ENCODE assay signal across 29 cellular contexts in genomic region chrX:13597928-13598327, GRCh38. TPM values are rescaled to one million over a fixed set of nuclear protein-coding genes. Genes with fewer than 3 reads are reported as not detected.
DNase-seq lines count a peak whose midpoint lies in the region; ATAC-seq, FAIRE-seq and TF ChIP-seq lines count a peak whose summit lies in the region.
"Had no signal": no experiment of that assay in that cellular context is flagged by ENCODE, and none has a peak within 500 bp of the region (broad histone marks: within the 10 kb centered on the region; RNA-seq: fewer than 3 reads in every experiment).

No MANE protein-coding gene starts in this region.

- H3K9ac ChIP-seq in IMR-90 (ENCODE audit: low read depth, low read length) = no peak overlapping the region
- no peak overlapping the region for H3K9ac ChIP-seq in H1 (replicated peaks in 1 of 4; ENCODE audit: extremely low read depth in 1 of 4, low read depth in 3 of 4, low read length in 3 of 4)
- H3K9ac ChIP-seq in mesenchymal stem cell (ENCODE audit: low read length) = no peak overlapping the region
- H3K9ac ChIP-seq: KMS-11 had no signal

- H2AFZ ChIP-seq in IMR-90 (replicated peaks; ENCODE audit: low read length, poor library complexity) = no peak overlapping the region
- no peak overlapping the region for H2AFZ ChIP-seq in H1 (ENCODE audit: low read length)
- no peak overlapping the region for H2AFZ ChIP-seq in mesenchymal stem cell (ENCODE audit: low read depth, low read length)

- H3K4ac ChIP-seq in IMR-90 (ENCODE audit: low read depth, low read length) (no peak overlapping the region), H1 (replicated peaks; ENCODE audit: insufficient read length, low read depth, low read length) (no peak overlapping the region), mesenchymal stem cell (ENCODE audit: low read depth in 1 of 2, low read length in 2 of 2) (no peak overlapping the region)

- H3K79me1 ChIP-seq in IMR-90 (ENCODE audit: low read depth in 1 of 2, low read length in 2 of 2) (no peaks in the 10 kb centered on the region), H1 (ENCODE audit: low read depth, low read length) (no peaks in the 10 kb centered on the region), mesenchymal stem cell (replicated peaks; ENCODE audit: low read length, poor library complexity, severe bottlenecking) (no peaks in the 10 kb centered on the region)

- H3K79me2 ChIP-seq in H1 (ENCODE audit: control insufficient read depth in 1 of 2, insufficient read depth in 2 of 2, low read length in 2 of 2) = no peaks in the 10 kb centered on the region

- no peak overlapping the region for H3K4me2 ChIP-seq in IMR-90 (ENCODE audit: low read depth, low read length)
- H3K4me2 ChIP-seq in H1 (ENCODE audit: insufficient read depth in 1 of 2, low read depth in 2 of 2, low read length in 2 of 2) = no peak overlapping the region
- H3K4me2 ChIP-seq in mesenchymal stem cell (ENCODE audit: low read length, poor library complexity, severe bottlenecking) = no peak overlapping the region
- H3K4me2 ChIP-seq: KMS-11 had no signal

- H3K23ac ChIP-seq in IMR-90 (ENCODE audit: low read depth, low read length) = no peak overlapping the region
- H3K23ac ChIP-seq in H1 (ENCODE audit: insufficient read length) = no peak overlapping the region
- no peak overlapping the region for H3K23ac ChIP-seq in mesenchymal stem cell (ENCODE audit: low read length in 2 of 2)

- CTCF ChIA-PET in IMR-90 (lab: Yijun Ruan, JAX) (interaction anchor here (0.8 kb wide), 1 partner anchor 8 kb away, joined by 3 read pairs; no protein-coding TSS in a partner anchor), H1 (lab: Charles Lee; ENCODE audit: partially characterized antibody) (interaction anchor here (1.0 to 2.6 kb wide), 6 partner anchors 8 to 91 kb away, joined by 3 to 7 read pairs (median 4); no protein-coding TSS in a partner anchor)

- DNase-seq in AG09319 (ENCODE audit: extremely low read depth, low read depth) (peak; percentile 57), IMR-90 (peak; percentile 6), H1 (ENCODE audit: low read depth in 1 of 2, low spot score in 2 of 2) (no peak), mesenchymal stem cell (peak; percentile 7), NCI-H446 (lab: John Stamatoyannopoulos, UW) (no peak), foreskin melanocyte (no peak), adrenal gland (no peak)
- DNase-seq in stimulated activated naive CD8-positive, alpha-beta T cell treated with anti-CD3 and anti-CD28 coated beads, Interleukin-15, Interleukin-2, amounts not matched to agents 100 U/mL and 50 U/mL, for 24 hours = no peak
- DNase-seq: activated CD4-positive, alpha-beta T cell treated with anti-CD3 and anti-CD28 coated beads for 36 hours; activated CD8-positive, alpha-beta memory T cell treated with anti-CD3 and anti-CD28 coated beads for 24 hours; activated gamma-delta T cell; activated T-cell treated with anti-CD3 and anti-CD28 coated beads, Interleukin-2, amount 50 U/mL, for 24 hours; amniotic stem cell; effector memory CD4-positive, alpha-beta T cell; erythroblast; GF-D8; MV-4-11; naive thymus-derived CD8-positive, alpha-beta T cell; NCI-H146; occipital lobe; small intestine; stimulated activated naive CD8-positive, alpha-beta T cell treated with anti-CD3 and anti-CD28 coated beads, Interleukin-15, amount 100 ng/mL, for 72 hours; trophoblast cell had no signal

- dilution Hi-C loops in IMR-90 (cut with HindIII; ENCODE audit: low sequenced_read_pairs, unreplicated experiment) = no loop called here

- TF ChIP-seq EP300 in H1 (IDR thresholded peaks at IDR 0.05; ENCODE audit: borderline replicate concordance in 1 of 2, low read depth in 2 of 2, low read length in 2 of 2) = no peak

- H4K5ac ChIP-seq in IMR-90 (ENCODE audit: low read depth, low read length) (no peak overlapping the region; the same call in 1 of the 2 replicates), H1 (ENCODE audit: insufficient read length, low read depth, low read length) (no peak overlapping the region)

- H3K36me3 ChIP-seq in IMR-90 (ENCODE audit: control insufficient read depth, insufficient read depth, low read length) (no peaks in the 10 kb centered on the region), H1 (ENCODE audit: control insufficient read depth in 2 of 4, insufficient read depth in 4 of 4, low read length in 3 of 4) (no peaks in the 10 kb centered on the region), mesenchymal stem cell (ENCODE audit: control insufficient read depth in 1 of 2, insufficient read depth in 2 of 2, low read depth in 1 of 2, low read length in 2 of 2) (no peaks in the 10 kb centered on the region), adrenal gland (replicated peaks in 1 of 2) (no peaks in the 10 kb centered on the region)

- no peak for TF ChIP-seq RAD21 in IMR-90 (IDR thresholded peaks at IDR 0.05; ENCODE audit: low read length)
- TF ChIP-seq RAD21 in H1 (IDR thresholded peaks at IDR 0.05 in 1 of 2, conservative IDR thresholded peaks at IDR 0.05 in 1 of 2; ENCODE audit: low read depth in 2 of 2, low read length in 2 of 2) = no peak

- H3K9me1 ChIP-seq in IMR-90 (ENCODE audit: insufficient read depth, low read length) = no peaks in the 10 kb centered on the region

- no peak overlapping the region for H4K8ac ChIP-seq in IMR-90 (ENCODE audit: low read depth in 2 of 2, low read length in 2 of 2)
- no peak overlapping the region for H4K8ac ChIP-seq in H1 (ENCODE audit: extremely low read depth, insufficient read depth, low read length)
- no peak overlapping the region for H4K8ac ChIP-seq in mesenchymal stem cell (ENCODE audit: low read length)

- H3K27ac ChIP-seq in IMR-90 (ENCODE audit: insufficient read depth, low read length) (no peak overlapping the region), H1 (ENCODE audit: low read depth, low read length) (no peak overlapping the region), mesenchymal stem cell (ENCODE audit: low read length, poor library complexity, severe bottlenecking) (no peak overlapping the region), adrenal gland (no peak overlapping the region)
- H3K27ac ChIP-seq: KMS-11 had no signal

- intact Hi-C loops in IMR-90 (cut with micrococcal nuclease) = no loop called here
- intact Hi-C loops in adrenal gland (cut with DNase I) = no loop called here

- TF ChIP-seq CTCF in AG09319 (IDR thresholded peaks at IDR 0.05; ENCODE audit: low read depth, low read length) (no peak), IMR-90 (conservative IDR thresholded peaks at IDR 0.05; ENCODE audit: low read depth, low read length) (no peak), H1 (IDR thresholded peaks at IDR 0.05; ENCODE audit: control extremely low read depth in 1 of 3, insufficient read depth in 1 of 3, low read depth in 1 of 3, low read length in 3 of 3) (no peak), adrenal gland (IDR thresholded peaks at IDR 0.05) (no peak)

- FAIRE-seq in H1 (lab: Jason Lieb, UNC) = peak; percentile 39
- FAIRE-seq: HTR-8/SVneo, islet of Langerhans had no signal

- no peak overlapping the region for H3K4me3 ChIP-seq in IMR-90 (ENCODE audit: insufficient read depth, low read depth, low read length)
- no peak overlapping the region for H3K4me3 ChIP-seq in H1 (ENCODE audit: extremely low read depth in 1 of 4, insufficient read depth in 2 of 4, low read depth in 3 of 4, low read length in 4 of 4)
- H3K4me3 ChIP-seq in mesenchymal stem cell (ENCODE audit: insufficient read depth in 1 of 2, low read depth in 1 of 2, low read length in 2 of 2) = no peak overlapping the region
- H3K4me3 ChIP-seq in adrenal gland = no peak overlapping the region

- in situ Hi-C loops in IMR-90 (cut with MboI; ENCODE audit: low sequenced_read_pairs) = no loop called here

- H2BK20ac ChIP-seq in IMR-90 (ENCODE audit: low read depth, low read length) (no peak overlapping the region), H1 (ENCODE audit: low read length) (no peak overlapping the region)

- H3K23me2 ChIP-seq in H1 (ENCODE audit: low read depth, low read length) = no peaks in the 10 kb centered on the region

- H2BK15ac ChIP-seq in IMR-90 (ENCODE audit: low read depth, low read length) = no peak overlapping the region
- H2BK15ac ChIP-seq in H1 (ENCODE audit: low read length) = no peak overlapping the region
- H2BK15ac ChIP-seq in mesenchymal stem cell (ENCODE audit: low read depth, poor library complexity, severe bottlenecking) = no peak overlapping the region

- H2BK5ac ChIP-seq in IMR-90 (ENCODE audit: low read depth, low read length, poor library complexity, severe bottlenecking) (no peak overlapping the region), H1 (ENCODE audit: low read depth, low read length) (no peak overlapping the region), mesenchymal stem cell (ENCODE audit: low read depth, low read length, poor library complexity, severe bottlenecking) (no peak overlapping the region)

- peak; percentile 17; the same call in 1 of the 2 replicates for ATAC-seq in IMR-90 (ENCODE audit: low read depth)
- ATAC-seq in stimulated activated naive CD8-positive, alpha-beta T cell treated with anti-CD3 and anti-CD28 coated beads, Interleukin-15, Interleukin-2, amounts not matched to agents 100 U/mL and 50 U/mL, for 24 hours = no peak
- ATAC-seq: activated CD4-positive, alpha-beta T cell treated with anti-CD3 and anti-CD28 coated beads for 36 hours; naive thymus-derived CD8-positive, alpha-beta T cell; stimulated activated naive CD8-positive, alpha-beta T cell treated with anti-CD3 and anti-CD28 coated beads, Interleukin-15, amount 100 ng/mL, for 72 hours had no signal

- H4K20me1 ChIP-seq in IMR-90 (ENCODE audit: insufficient read depth, low read length) (no peaks in the 10 kb centered on the region), H1 (replicated peaks in 1 of 2; ENCODE audit: control insufficient read depth in 1 of 2, insufficient read depth in 2 of 2, low read length in 2 of 2) (no peaks in the 10 kb centered on the region)

- H2AK5ac ChIP-seq in IMR-90 (ENCODE audit: low read depth, low read length) (no peak overlapping the region), H1 (ENCODE audit: low read depth, low read length) (no peak overlapping the region), mesenchymal stem cell (ENCODE audit: low read length, severe bottlenecking) (no peak overlapping the region)

- no peak overlapping the region for H3K56ac ChIP-seq in IMR-90 (ENCODE audit: extremely low read depth, insufficient read depth, low read length)
- H3K56ac ChIP-seq in H1 (replicated peaks; ENCODE audit: insufficient read length, low read depth, low read length) = no peak overlapping the region

- H4K91ac ChIP-seq in IMR-90 (ENCODE audit: insufficient read depth, low read depth, low read length) (no peak overlapping the region), H1 (replicated peaks; ENCODE audit: insufficient read length, low read length) (no peak overlapping the region), mesenchymal stem cell (ENCODE audit: low read length) (no peak overlapping the region)

- H3K18ac ChIP-seq in IMR-90 (ENCODE audit: low read depth, low read length) = peak overlapping the region; percentile 44; the same call in 1 of the 2 replicates
- H3K18ac ChIP-seq in H1 (ENCODE audit: extremely low read depth, low read length) = no peak overlapping the region
- H3K18ac ChIP-seq in mesenchymal stem cell (ENCODE audit: low read depth in 1 of 2, low read length in 2 of 2) = no peak overlapping the region

- BruUV-seq in IMR-90 (replicated peaks; lab: Mats Ljungman, UMichigan) = no TSS peak

- H2BK12ac ChIP-seq in H1 (ENCODE audit: low read depth, low read length) (no peak overlapping the region), mesenchymal stem cell (ENCODE audit: low read length in 2 of 2) (no peak overlapping the region)

- H3K4me1 ChIP-seq in IMR-90 (ENCODE audit: control insufficient read depth, insufficient read depth, low read length) (no peaks in the 10 kb centered on the region), H1 (replicated peaks in 1 of 4; ENCODE audit: control insufficient read depth in 3 of 4, insufficient read depth in 4 of 4, low read length in 3 of 4) (no peaks in the 10 kb centered on the region), mesenchymal stem cell (ENCODE audit: control insufficient read depth, insufficient read depth, low read depth, low read length) (no peaks in the 10 kb centered on the region), adrenal gland (replicated peaks in 1 of 2) (no peaks in the 10 kb centered on the region)

- H3K14ac ChIP-seq in IMR-90 (replicated peaks; ENCODE audit: low read depth, low read length) (no peak overlapping the region), H1 (ENCODE audit: insufficient read length) (no peak overlapping the region), mesenchymal stem cell (ENCODE audit: low read length in 2 of 2) (no peak overlapping the region)

- H3K27me3 ChIP-seq in IMR-90 (ENCODE audit: control insufficient read depth, insufficient read depth, low read length) (peaks cover 11% of the 10 kb centered on the region), H1 (replicated peaks in 1 of 4; ENCODE audit: control insufficient read depth in 3 of 4, extremely low read depth in 1 of 4, insufficient read depth in 3 of 4, low read length in 3 of 4) (no peaks in the 10 kb centered on the region), mesenchymal stem cell (ENCODE audit: control insufficient read depth in 1 of 2, insufficient read depth in 1 of 2, low read length in 2 of 2) (peaks cover 0 to 52% of the 10 kb centered on the region in 2 experiments), adrenal gland (peaks cover 27% of the 10 kb centered on the region)

- H3K9me3 ChIP-seq in IMR-90 (ENCODE audit: control insufficient read depth, insufficient read depth, low read length) (no peaks in the 10 kb centered on the region), H1 (ENCODE audit: insufficient read depth in 2 of 2, low read depth in 1 of 2, low read length in 1 of 2) (no peaks in the 10 kb centered on the region), mesenchymal stem cell (ENCODE audit: control insufficient read depth, low read length) (peaks cover 4% of the 10 kb centered on the region), adrenal gland (replicated peaks in 1 of 3) (no peaks in the 10 kb centered on the region)

- POLR2A ChIA-PET in IMR-90 (lab: Charles Lee; ENCODE audit: unreplicated experiment) (no interaction called here), H1 (lab: Charles Lee; ENCODE audit: partially characterized antibody) (no interaction called here)

- H2BK120ac ChIP-seq in IMR-90 (ENCODE audit: low read depth, low read length) (no peak overlapping the region), H1 (replicated peaks; ENCODE audit: low read depth, low read length) (no peak overlapping the region), mesenchymal stem cell (ENCODE audit: low read depth, low read length) (no peak overlapping the region)

- TF ChIP-seq POLR2A in IMR-90 (IDR thresholded peaks at IDR 0.05; ENCODE audit: low read depth, low read length) (no peak), H1 (IDR thresholded peaks at IDR 0.05; ENCODE audit: control extremely low read depth in 1 of 2, low read depth in 2 of 2, low read length in 2 of 2) (no peak), adrenal gland (IDR thresholded peaks at IDR 0.05) (no peak)

- no peak overlapping the region for H2AK9ac ChIP-seq in IMR-90 (replicated peaks; ENCODE audit: low read depth, low read length, poor library complexity)

- no CpG with 5 or more reads among the region's 4 CpGs for WGBS in IMR-90 (ENCODE audit: extremely low coverage in 2 of 2, insufficient read length in 1 of 2), 2 experiments
- 85% methylated on average over 2 of the region's 4 CpGs; no CpG with 5 or more reads in 1 of the 2 experiments for WGBS in H1 (ENCODE audit: extremely low coverage in 1 of 2, insufficient coverage in 1 of 2, insufficient read length in 1 of 2, insufficient replicate concordance in 2 of 2, low coverage in 1 of 2, low lambda C conversion rate in 2 of 2, missing lambda C conversion rate in 1 of 2), 2 experiments
- WGBS in mesenchymal stem cell = 50% methylated on average over 3 of the region's 4 CpGs
- 54 to 75% (median 68%) methylated on average over 4 of the region's 4 CpGs for WGBS in adrenal gland, 4 donors

RNA-seq across cellular contexts. Expression of gene EGFL6, which starts 28.5 kb away (rescaled TPM):
- total RNA-seq in IMR-90 (2012; rRNA removed) = not detected in 2 replicates
- not detected in 2 replicates for polyA plus RNA-seq in IMR-90 (2012; rRNA removed)
- polyA plus RNA-seq in IMR-90 (2012; cell fraction: cytosol; rRNA removed) = not detected in 2 replicates
- polyA plus RNA-seq in IMR-90 (2012; cell fraction: nucleus; rRNA removed; ENCODE audit: low replicate concordance) = not detected in 2 replicates
- total RNA-seq in H1 (2021; fragmentation: NEBNext Ultra II Directional; extraction: Animal tissue kit (Norgen Biotek cat#: 25700)) = 0.93 and 1.0 TPM in 2 replicates
- polyA plus RNA-seq in H1 (2011; rRNA removed) = 1.1 TPM in 2 replicates
- polyA plus RNA-seq in H1 (2011; cell fraction: cytosol; rRNA removed) = 1.7 TPM
- 0.90 TPM for polyA plus RNA-seq in H1 (2011; cell fraction: nucleus; rRNA removed)
- 1.3 to 1.5 TPM (median 1.4 TPM) in 4 replicates for polyA plus RNA-seq in H1 (2012, experiment 1 of 2)
- polyA plus RNA-seq in H1 (2012, experiment 2 of 2) = 0.10 TPM
- polyA plus RNA-seq in H1 (2013, experiment 1 of 2) = 2.1 TPM
- 2.1 TPM for polyA plus RNA-seq in H1 (2013, experiment 2 of 2)
- 0.57 and 2.1 TPM in 2 replicates for polyA minus RNA-seq in H1 (2011; rRNA and poly(A)+ RNA removed)
- 0.88 TPM for polyA minus RNA-seq in H1 (2011; cell fraction: cytosol; rRNA and poly(A)+ RNA removed)
- polyA minus RNA-seq in H1 (2011; cell fraction: nucleus; rRNA and poly(A)+ RNA removed) = 0.90 TPM
- polyA plus RNA-seq in mesenchymal stem cell (2013, experiment 1 of 2) = 1.2 TPM
- 1.3 TPM for polyA plus RNA-seq in mesenchymal stem cell (2013, experiment 2 of 2)
- not detected for total RNA-seq in adrenal gland
- not detected for polyA plus RNA-seq in adrenal gland
- total RNA-seq: A673; naive thymus-derived CD8-positive, alpha-beta T cell; NCI-H460 had no signal
- polyA plus RNA-seq: BJ; naive thymus-derived CD8-positive, alpha-beta T cell had no signal

RNA-seq across cellular contexts. Expression of gene TCEANC, which starts 55.0 kb away (rescaled TPM):
- 1.4 and 2.5 TPM in 2 replicates for total RNA-seq in IMR-90 (2012; rRNA removed)
- 0.53 and 0.99 TPM in 2 replicates for polyA plus RNA-seq in IMR-90 (2012; rRNA removed)
- polyA plus RNA-seq in IMR-90 (2012; cell fraction: cytosol; rRNA removed) = 0.09 and 0.13 TPM in 2 replicates
- polyA plus RNA-seq in IMR-90 (2012; cell fraction: nucleus; rRNA removed; ENCODE audit: low replicate concordance) = 0.16 and 2.1 TPM in 2 replicates
- 2.0 and 3.2 TPM in 2 replicates for total RNA-seq in H1 (2021; fragmentation: NEBNext Ultra II Directional; extraction: Animal tissue kit (Norgen Biotek cat#: 25700))
- 0.47 and 0.88 TPM in 2 replicates for polyA plus RNA-seq in H1 (2011; rRNA removed)
- 1.5 TPM for polyA plus RNA-seq in H1 (2011; cell fraction: cytosol; rRNA removed)
- polyA plus RNA-seq in H1 (2011; cell fraction: nucleus; rRNA removed) = 0.78 TPM
- polyA plus RNA-seq in H1 (2012, experiment 1 of 2) = 0.94 to 2.2 TPM (median 1.5 TPM) in 4 replicates
- polyA plus RNA-seq in H1 (2012, experiment 2 of 2) = 0.25 TPM
- polyA plus RNA-seq in H1 (2013, experiment 1 of 2) = 1.2 TPM
- 1.1 TPM for polyA plus RNA-seq in H1 (2013, experiment 2 of 2)
- polyA minus RNA-seq in H1 (2011; rRNA and poly(A)+ RNA removed) = 2.2 and 4.1 TPM in 2 replicates
- 1.5 TPM for polyA minus RNA-seq in H1 (2011; cell fraction: cytosol; rRNA and poly(A)+ RNA removed)
- polyA minus RNA-seq in H1 (2011; cell fraction: nucleus; rRNA and poly(A)+ RNA removed) = 2.9 TPM
- 0.86 TPM for polyA plus RNA-seq in mesenchymal stem cell (2013, experiment 1 of 2)
- 0.79 TPM for polyA plus RNA-seq in mesenchymal stem cell (2013, experiment 2 of 2)
- total RNA-seq in adrenal gland = 10 to 100 TPM in 1 of 8 donors, 1 to 10 TPM in 7; 2.8 to 24.8 (median 4.4) TPM
- polyA plus RNA-seq in adrenal gland = 1 to 10 TPM; 2.0 to 5.3 (median 3.3) TPM

Comparison
In these comparisons a context has a peak if more than half of its experiments do, and no peak if none do; other contexts are left out.
1. DNase-seq: peak in AG09319 (single experiment), IMR-90 (single experiment) and mesenchymal stem cell (single experiment); none in H1 (0 of 2), NCI-H446 (0 of 2), foreskin melanocyte (single experiment), stimulated activated naive CD8-positive, alpha-beta T cell treated with anti-CD3 and anti-CD28 coated beads, Interleukin-15, Interleukin-2, amounts not matched to agents 100 U/mL and 50 U/mL, for 24 hours (single experiment) and adrenal gland (0 of 7).